In genomic region chr1:15152318-15153183, GRCh38 we compare ENCODE assay signal across 8 cellular contexts. TPM values are rescaled to one million over a fixed set of nuclear protein-coding genes. Genes with fewer than 3 reads are reported as not detected.
DNase-seq lines count a peak whose midpoint lies in the region; ATAC-seq and TF ChIP-seq lines count a peak whose summit lies in the region.

No MANE protein-coding gene starts in this region.

- no peaks in the 10 kb centered on the region for H4K20me1 ChIP-seq in fibroblast of lung (ENCODE audit: control insufficient read depth, extremely low read depth, insufficient read depth, low read length)

- peaks cover 28% of the 10 kb centered on the region for H3K79me2 ChIP-seq in fibroblast of lung (ENCODE audit: control insufficient read depth, insufficient read depth, low read length)

- peak overlapping the region; percentile 75 for H3K4me3 ChIP-seq in WERI-Rb-1 (ENCODE audit: low read depth, low read length)
- H3K4me3 ChIP-seq in fibroblast of lung (replicated peaks in 1 of 4; ENCODE audit: control extremely low read depth in 1 of 4, insufficient read depth in 1 of 4, low read depth in 3 of 4, low read length in 4 of 4): peak overlapping the region; percentile 8 to 72 (median 68)
- H3K4me3 ChIP-seq in mucosa of descending colon: peak overlapping the region; percentile 69

- H3K36me3 Mint-ChIP-seq in activated T-cell treated with anti-CD3 and anti-CD28 coated beads, Interleukin-2, amount 50 U/mL, for 24 hours (ENCODE audit: low read depth): no peaks in the 10 kb centered on the region
- peaks cover 3% of the 10 kb centered on the region for H3K36me3 Mint-ChIP-seq in type B pancreatic cell

- intact Hi-C loops in mucosa of descending colon (cut with DNase I, micrococcal nuclease): loop anchor here (5.0 to 10.0 kb wide), 2 partner anchors 62 to 120 kb away; no protein-coding TSS in a partner anchor

- H3K27ac ChIP-seq in WERI-Rb-1 (peak overlapping the region; percentile 92), fibroblast of lung (ENCODE audit: insufficient read depth, low read length) (peak overlapping the region; percentile 46)

- TF ChIP-seq CTCF in WERI-Rb-1 (IDR thresholded peaks at IDR 0.05; ENCODE audit: low read depth, low read length): peak; percentile 76
- TF ChIP-seq CTCF in fibroblast of lung (conservative IDR thresholded peaks at IDR 0.05 in 1 of 2, IDR thresholded peaks at IDR 0.05 in 1 of 2; ENCODE audit: low read depth in 1 of 2, low read length in 2 of 2): peak; percentile 79 to 82
- TF ChIP-seq CTCF in mucosa of descending colon (IDR thresholded peaks at IDR 0.05): peak; percentile 53
- peak; percentile 73 for TF ChIP-seq CTCF in type B pancreatic cell (conservative IDR thresholded peaks at IDR 0.05)

- peak overlapping the region; percentile 81 for H3K9ac ChIP-seq in fibroblast of lung (ENCODE audit: insufficient read depth, low read length)

- peaks cover 14% of the 10 kb centered on the region for H3K4me1 ChIP-seq in fibroblast of lung (ENCODE audit: control insufficient read depth, extremely low read depth, insufficient read depth, low read length)
- peaks cover 18% of the 10 kb centered on the region for H3K4me1 ChIP-seq in mucosa of descending colon (ENCODE audit: low read depth)

- ATAC-seq in mucosa of descending colon: peak; percentile 67
- ATAC-seq in GM19328 (IDR thresholded peaks at IDR 0.05; ENCODE audit: unreplicated experiment): no peak

- no peaks in the 10 kb centered on the region for H3K9me3 Mint-ChIP-seq in activated T-cell treated with anti-CD3 and anti-CD28 coated beads, Interleukin-2, amount 50 U/mL, for 24 hours
- peaks cover 5% of the 10 kb centered on the region for H3K9me3 Mint-ChIP-seq in type B pancreatic cell

- peaks cover 25% of the 10 kb centered on the region for H3K4me1 Mint-ChIP-seq in activated T-cell treated with anti-CD3 and anti-CD28 coated beads, Interleukin-2, amount 50 U/mL, for 24 hours (ENCODE audit: low read depth)
- H3K4me1 Mint-ChIP-seq in type B pancreatic cell (ENCODE audit: unreplicated experiment): peaks cover 42% of the 10 kb centered on the region

- peaks cover 3% of the 10 kb centered on the region for H3K9me3 ChIP-seq in WERI-Rb-1 (ENCODE audit: severe bottlenecking)
- H3K9me3 ChIP-seq in fibroblast of lung (ENCODE audit: control insufficient read depth, insufficient read depth, low read depth, low read length): no peaks in the 10 kb centered on the region
- H3K9me3 ChIP-seq in mucosa of descending colon: no peaks in the 10 kb centered on the region

- peak overlapping the region; percentile 45 for H3K4me3 Mint-ChIP-seq in activated T-cell treated with anti-CD3 and anti-CD28 coated beads, Interleukin-2, amount 50 U/mL, for 24 hours
- H3K4me3 Mint-ChIP-seq in type B pancreatic cell: peak overlapping the region; percentile 96

- H2AFZ ChIP-seq in fibroblast of lung (ENCODE audit: low read length): peak overlapping the region; percentile 62

- H3K36me3 ChIP-seq in WERI-Rb-1: peaks cover 12% of the 10 kb centered on the region
- no peaks in the 10 kb centered on the region for H3K36me3 ChIP-seq in fibroblast of lung (ENCODE audit: control insufficient read depth, insufficient read depth, low read length)
- no peaks in the 10 kb centered on the region for H3K36me3 ChIP-seq in mucosa of descending colon (ENCODE audit: low read depth)

- peak overlapping the region; percentile 86 for H3K4me2 ChIP-seq in fibroblast of lung (ENCODE audit: extremely low read depth, insufficient read depth, low read length)

- DNase-seq in activated T-cell treated with anti-CD3 and anti-CD28 coated beads, Interleukin-2, amount 50 U/mL, for 24 hours: peak; percentile 42
- DNase-seq in activated T-cell treated with anti-CD3 and anti-CD28 coated beads for 4 hours (no peak), NCI-H2029 treated with DMSO at 0.1 percent for 48 hours (lab: John Stamatoyannopoulos, UW) (peak; percentile 57), WERI-Rb-1 (peak; percentile 90), fibroblast of lung (ENCODE audit: low read depth in 2 of 2) (peak; percentile 88 to 91), mucosa of descending colon (peak; percentile 88 to 93 (median 90)), type B pancreatic cell (ENCODE audit: extremely low spot score, unreplicated experiment) (peak; percentile 82)

- no peak overlapping the region for H3K27ac Mint-ChIP-seq in activated T-cell treated with anti-CD3 and anti-CD28 coated beads, Interleukin-2, amount 50 U/mL, for 24 hours
- H3K27ac Mint-ChIP-seq in type B pancreatic cell: peak overlapping the region; percentile 95

- H3K27me3 Mint-ChIP-seq in activated T-cell treated with anti-CD3 and anti-CD28 coated beads, Interleukin-2, amount 50 U/mL, for 24 hours: peaks cover 70% of the 10 kb centered on the region
- H3K27me3 Mint-ChIP-seq in type B pancreatic cell: peaks cover 14% of the 10 kb centered on the region

- H3K27me3 ChIP-seq in WERI-Rb-1 (ENCODE audit: insufficient read depth, low read depth, severe bottlenecking): no peaks in the 10 kb centered on the region
- peaks cover 8% of the 10 kb centered on the region for H3K27me3 ChIP-seq in fibroblast of lung (ENCODE audit: control insufficient read depth, insufficient read depth, low read length)

RNA-seq across cellular contexts. Expression of gene TMEM51, which starts 1.0 kb away (rescaled TPM):
- total RNA-seq in fibroblast of lung: 6.1 and 6.7 TPM in 2 replicates
- polyA plus RNA-seq in fibroblast of lung: 11.6 and 19.0 TPM in 2 replicates
- 11.0 and 16.2 TPM in 2 replicates for polyA plus RNA-seq in fibroblast of lung (2012)
- 2.1 and 3.7 TPM in 2 replicates for polyA minus RNA-seq in fibroblast of lung (ENCODE audit: low replicate concordance)
- total RNA-seq in mucosa of descending colon: 10 to 100 TPM; 19.1 to 31.8 (median 26.6) TPM
- total RNA-seq in type B pancreatic cell (ENCODE audit: low replicate concordance): 12.5 and 28.8 TPM in 2 replicates
